5 cellular contexts compared by ENCODE assay signal in genomic region chr9:99447951-99448350, GRCh38.
"Had no signal": no experiment of that assay in that cellular context is flagged by ENCODE, and none has a peak within 500 bp of the region (broad histone marks: within the 10 kb centered on the region; RNA-seq: fewer than 3 reads in every experiment).

No MANE protein-coding gene starts in this region.

- DNase-seq: IMR-90, KBM-7 had no signal

- H3K27ac ChIP-seq: HL-60 had no signal

- ATAC-seq: HepG2, K562 had no signal

- H3K4me3 ChIP-seq: K562 had no signal
